19 cellular contexts compared by ENCODE assay signal in the genomic region with DNA sequence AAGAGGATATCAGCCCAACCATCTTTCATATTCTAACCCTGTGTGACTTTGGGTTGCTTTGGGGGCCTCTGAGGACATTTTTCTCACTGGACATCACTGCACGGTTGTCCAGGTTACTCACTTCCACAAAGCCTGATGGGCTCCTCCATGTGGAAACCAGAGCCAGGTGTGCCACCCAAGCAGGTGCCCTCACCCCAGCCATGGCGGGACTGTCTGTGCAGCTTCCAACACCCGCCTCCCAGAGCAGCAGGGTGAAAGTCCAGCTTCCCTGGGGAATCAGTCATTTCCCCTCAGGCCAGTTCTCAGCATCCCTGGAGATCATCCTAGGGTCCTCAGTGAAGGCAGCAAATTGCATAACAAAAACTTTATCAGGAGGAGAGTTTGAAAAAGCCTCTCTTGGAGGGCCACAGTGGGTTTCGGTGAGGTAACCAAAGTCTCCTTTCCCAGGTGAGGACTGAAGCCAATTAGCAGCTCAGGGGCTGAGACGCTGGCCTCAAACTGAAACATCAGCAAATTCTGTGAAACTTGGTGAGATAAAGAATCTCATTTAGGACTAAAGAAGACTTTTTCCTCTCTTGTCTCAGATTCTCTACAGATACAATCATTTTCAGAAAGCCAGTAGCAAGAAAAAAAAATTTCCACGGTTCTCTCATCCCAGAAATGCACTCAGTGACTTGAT.
"Had no signal": no experiment of that assay in that cellular context is flagged by ENCODE, and none has a peak within 500 bp of the region (broad histone marks: within the 10 kb centered on the region; RNA-seq: fewer than 3 reads in every experiment).

No MANE protein-coding gene starts in this region.

- DNase-seq: effector memory CD4-positive, alpha-beta T cell; immature natural killer cell; kidney; left cardiac atrium; left ventricle myocardium inferior; lower lobe of right lung; mucosa of descending colon; naive thymus-derived CD8-positive, alpha-beta T cell; nucleus accumbens; ovary; sigmoid colon; stimulated activated naive CD4-positive, alpha-beta T cell treated with Interleukin-2 at 50 U/mL for 16 hours; upper lobe of left lung; uterus had no signal

- H3K27ac ChIP-seq: epithelial cell of prostate, left ventricle myocardium inferior, lower lobe of right lung, ovary, right atrium auricular region, sigmoid colon, skin epidermis, upper lobe of left lung, uterus had no signal

- H3K4me1 ChIP-seq: left ventricle myocardium inferior, lower lobe of right lung, right atrium auricular region, sigmoid colon, uterus had no signal

- H3K4me3 ChIP-seq: esophagus muscularis mucosa, gastroesophageal sphincter, left ventricle myocardium inferior, lower lobe of right lung, mucosa of descending colon, ovary, right atrium auricular region, sigmoid colon, skin epidermis, upper lobe of left lung, uterus had no signal

- H3K4me1 Mint-ChIP-seq: immature natural killer cell; naive thymus-derived CD8-positive, alpha-beta T cell had no signal

- ATAC-seq: gastroesophageal sphincter; left cardiac atrium; lower lobe of right lung; mucosa of descending colon; naive thymus-derived CD8-positive, alpha-beta T cell had no signal

- H3K27ac Mint-ChIP-seq: immature natural killer cell; naive thymus-derived CD8-positive, alpha-beta T cell had no signal

- H3K36me3 Mint-ChIP-seq: immature natural killer cell had no signal

- H3K4me3 Mint-ChIP-seq: immature natural killer cell; naive thymus-derived CD8-positive, alpha-beta T cell had no signal

- H3K36me3 ChIP-seq: esophagus muscularis mucosa, gastroesophageal sphincter, left ventricle myocardium inferior, lower lobe of right lung, ovary, right atrium auricular region, sigmoid colon, upper lobe of left lung, uterus had no signal

- H3K27me3 ChIP-seq: esophagus muscularis mucosa, gastroesophageal sphincter, ovary, right atrium auricular region, sigmoid colon, upper lobe of left lung, uterus had no signal

- H3K9me3 ChIP-seq: esophagus muscularis mucosa, gastroesophageal sphincter, left ventricle myocardium inferior, lower lobe of right lung, ovary, right atrium auricular region, sigmoid colon, upper lobe of left lung, uterus had no signal
